ENCODE assay signal across 8 cellular contexts in the genomic region with DNA sequence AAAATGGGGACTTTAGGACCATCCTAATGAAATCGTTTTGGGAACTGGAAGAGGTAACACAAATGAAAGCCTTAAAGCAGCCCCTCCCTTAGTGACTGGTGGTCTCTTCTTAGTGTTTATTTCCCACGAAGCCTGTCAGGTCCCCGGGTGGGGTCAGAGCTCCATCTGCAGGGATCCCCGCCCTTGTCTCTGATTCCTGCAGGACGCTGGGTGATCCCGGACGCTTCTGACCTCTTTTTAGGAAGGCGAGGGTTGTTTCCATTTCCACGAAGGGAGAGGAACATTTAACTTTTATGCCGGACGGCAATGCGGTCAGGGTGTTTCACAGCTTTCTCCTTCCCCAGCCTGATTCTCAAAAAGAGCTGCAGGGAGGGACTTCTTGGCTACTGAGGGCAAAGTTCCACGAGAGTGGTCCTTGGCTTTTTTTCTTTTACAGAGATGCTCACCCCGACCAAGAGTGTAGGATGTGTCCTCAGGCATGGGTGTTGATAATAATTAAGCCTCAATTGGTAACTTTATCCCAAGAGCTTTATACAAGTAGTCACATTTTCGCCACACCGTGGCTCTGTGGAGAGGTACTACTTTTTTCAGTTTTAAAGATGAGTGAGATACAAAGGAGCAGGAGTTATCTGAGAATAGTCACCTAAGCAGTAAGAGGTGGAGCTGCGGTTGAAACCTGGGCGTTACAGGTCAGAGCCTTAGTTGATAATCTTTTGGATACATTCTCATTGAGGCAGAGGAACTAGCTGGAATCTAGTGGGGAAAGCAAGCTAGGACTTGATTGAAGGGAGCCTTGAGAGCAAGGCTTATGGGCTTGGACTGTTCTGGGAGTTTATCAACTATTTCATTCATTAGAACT. TPM values are rescaled to one million over a fixed set of nuclear protein-coding genes. Genes with fewer than 3 reads are reported as not detected.
DNase-seq lines count a peak whose midpoint lies in the region; ATAC-seq, FAIRE-seq and TF ChIP-seq lines count a peak whose summit lies in the region.

No MANE protein-coding gene starts in this region.

- POLR2A ChIA-PET in activated CD4-positive, alpha-beta T cell treated with anti-CD3 and anti-CD28 coated beads, Interleukin-2, amount 10 ng/mL, durations not matched to agents 7 days and 5 days (lab: Charles Lee) = no interaction called here

- peak overlapping the region; percentile 79 for H3K4me3 Mint-ChIP-seq in activated CD4-positive, alpha-beta T cell treated with anti-CD3 and anti-CD28 coated beads, Interleukin-2, amount 10 ng/mL, durations not matched to agents 7 days and 5 days

- H3K9me3 ChIP-seq in WERI-Rb-1 (ENCODE audit: severe bottlenecking) = no peaks in the 10 kb centered on the region
- H3K9me3 ChIP-seq in prostate gland = no peaks in the 10 kb centered on the region

- H3K4me1 ChIP-seq in prostate gland (replicated peaks) = peaks cover 4% of the 10 kb centered on the region

- peak overlapping the region; percentile 92 for H3K4me3 ChIP-seq in WERI-Rb-1 (ENCODE audit: low read depth, low read length)
- peak overlapping the region; percentile 49 to 64 for H3K4me3 ChIP-seq in prostate gland

- no peaks in the 10 kb centered on the region for H3K27me3 Mint-ChIP-seq in activated CD4-positive, alpha-beta T cell treated with anti-CD3 and anti-CD28 coated beads, Interleukin-2, amount 10 ng/mL, durations not matched to agents 7 days and 5 days

- H3K4me1 Mint-ChIP-seq in activated CD4-positive, alpha-beta T cell treated with anti-CD3 and anti-CD28 coated beads, Interleukin-2, amount 10 ng/mL, durations not matched to agents 7 days and 5 days = peaks cover 24% of the 10 kb centered on the region

- FAIRE-seq in GM19239 (lab: Jason Lieb, UNC) = no peak

- H3K36me3 Mint-ChIP-seq in activated CD4-positive, alpha-beta T cell treated with anti-CD3 and anti-CD28 coated beads, Interleukin-2, amount 10 ng/mL, durations not matched to agents 7 days and 5 days (ENCODE audit: low read depth) = peaks cover 28% of the 10 kb centered on the region

- ATAC-seq in Right ventricle myocardium superior (ENCODE audit: poor library complexity) (peak; percentile 45), HG03521 (IDR thresholded peaks at IDR 0.05; ENCODE audit: unreplicated experiment) (no peak), HG03139 (IDR thresholded peaks at IDR 0.05; ENCODE audit: unreplicated experiment) (no peak)

- H3K36me3 ChIP-seq in WERI-Rb-1 (peaks cover 3% of the 10 kb centered on the region), prostate gland (no peaks in the 10 kb centered on the region)

- H3K9me3 Mint-ChIP-seq in activated CD4-positive, alpha-beta T cell treated with anti-CD3 and anti-CD28 coated beads, Interleukin-2, amount 10 ng/mL, durations not matched to agents 7 days and 5 days = peaks cover 36% of the 10 kb centered on the region

- 16% methylated on average over 18 of the region's 18 CpGs for WGBS in prostate gland

- H3K27ac Mint-ChIP-seq in activated CD4-positive, alpha-beta T cell treated with anti-CD3 and anti-CD28 coated beads, Interleukin-2, amount 10 ng/mL, durations not matched to agents 7 days and 5 days = peak overlapping the region; percentile 79

- TF ChIP-seq POLR2A in prostate gland (IDR thresholded peaks at IDR 0.05) = no peak

- no peak for TF ChIP-seq CTCF in WERI-Rb-1 (IDR thresholded peaks at IDR 0.05; ENCODE audit: low read depth, low read length)
- no peak for TF ChIP-seq CTCF in prostate gland (IDR thresholded peaks at IDR 0.05)

- H3K27ac ChIP-seq in WERI-Rb-1 = no peak overlapping the region
- H3K27ac ChIP-seq in prostate gland = peak overlapping the region; percentile 37 to 55

- intact Hi-C loops in Right ventricle myocardium superior (cut with DNase I) (no loop called here), prostate gland (cut with DNase I) (no loop called here)

- no peak for DNase-seq in activated CD4-positive, alpha-beta T cell treated with anti-CD3 and anti-CD28 coated beads, Interleukin-2, amount 10 ng/mL, durations not matched to agents 7 days and 5 days
- no peak for DNase-seq in activated CD4-positive, alpha-beta T cell treated with anti-CD3 and anti-CD28 coated beads, Interleukin-2, amount 50 U/mL, for 4 hours
- DNase-seq in WERI-Rb-1 = peak; percentile 17
- DNase-seq in Right ventricle myocardium superior = no peak
- DNase-seq in prostate gland (ENCODE audit: low spot score) = no peak
- DNase-seq in GM19239 (ENCODE audit: insufficient read length, low spot score) = no peak

- no peaks in the 10 kb centered on the region for H3K27me3 ChIP-seq in WERI-Rb-1 (ENCODE audit: insufficient read depth, low read depth, severe bottlenecking)
- no peaks in the 10 kb centered on the region for H3K27me3 ChIP-seq in prostate gland (replicated peaks; ENCODE audit: insufficient read depth)

- CTCF ChIA-PET in activated CD4-positive, alpha-beta T cell treated with anti-CD3 and anti-CD28 coated beads, Interleukin-2, amount 10 ng/mL, durations not matched to agents 7 days and 5 days (lab: Charles Lee) = interaction anchor here (0.6 to 1.5 kb wide), 4 partner anchors 18 to 21 kb away, joined by 3 to 4 read pairs (median 3); a partner anchor contains a TSS

RNA-seq across cellular contexts. Expression of a gene that starts 0.8 kb away (rescaled TPM):
- total RNA-seq in activated CD4-positive, alpha-beta T cell treated with anti-CD3 and anti-CD28 coated beads, Interleukin-2, amount 10 ng/mL, durations not matched to agents 7 days and 5 days = 1 to 10 TPM; 2.1 to 2.2 TPM
- total RNA-seq in Right ventricle myocardium superior = 1.6 TPM
- total RNA-seq in prostate gland = 1 to 10 TPM; 1.3 to 1.8 TPM

RNA-seq across cellular contexts. Expression of a gene that starts 20.9 kb away (rescaled TPM):
- under 1 TPM in 1 of 2 experiments, not detected in 1; 0.25 TPM for total RNA-seq in activated CD4-positive, alpha-beta T cell treated with anti-CD3 and anti-CD28 coated beads, Interleukin-2, amount 10 ng/mL, durations not matched to agents 7 days and 5 days
- total RNA-seq in Right ventricle myocardium superior (2.3 TPM), prostate gland (10 to 100 TPM in 1 of 2 donors, 1 to 10 TPM in 1; 9.1 to 10.6 TPM)

RNA-seq across cellular contexts. Expression of a gene that starts 21.4 kb away (rescaled TPM):
- total RNA-seq in activated CD4-positive, alpha-beta T cell treated with anti-CD3 and anti-CD28 coated beads, Interleukin-2, amount 10 ng/mL, durations not matched to agents 7 days and 5 days = 10 to 100 TPM; 33.4 to 36.5 TPM
- 9.9 TPM for total RNA-seq in Right ventricle myocardium superior
- total RNA-seq in prostate gland = 10 to 100 TPM; 15.7 to 27.4 TPM

RNA-seq across cellular contexts. Expression of a gene that starts 40.4 kb away (rescaled TPM):
- 1 to 10 TPM; 2.4 to 3.7 TPM for total RNA-seq in activated CD4-positive, alpha-beta T cell treated with anti-CD3 and anti-CD28 coated beads, Interleukin-2, amount 10 ng/mL, durations not matched to agents 7 days and 5 days
- 3.0 TPM for total RNA-seq in Right ventricle myocardium superior
- total RNA-seq in prostate gland = 1 to 10 TPM; 3.0 to 4.9 TPM

RNA-seq across cellular contexts. Expression of a gene that starts 47.6 kb away (rescaled TPM):
- 1 to 10 TPM; 2.8 to 3.7 TPM for total RNA-seq in activated CD4-positive, alpha-beta T cell treated with anti-CD3 and anti-CD28 coated beads, Interleukin-2, amount 10 ng/mL, durations not matched to agents 7 days and 5 days
- total RNA-seq in Right ventricle myocardium superior (2.9 TPM), prostate gland (1 to 10 TPM; 3.7 to 6.1 TPM)
